ENCODE assay signal across 22 cellular contexts in the genomic region with DNA sequence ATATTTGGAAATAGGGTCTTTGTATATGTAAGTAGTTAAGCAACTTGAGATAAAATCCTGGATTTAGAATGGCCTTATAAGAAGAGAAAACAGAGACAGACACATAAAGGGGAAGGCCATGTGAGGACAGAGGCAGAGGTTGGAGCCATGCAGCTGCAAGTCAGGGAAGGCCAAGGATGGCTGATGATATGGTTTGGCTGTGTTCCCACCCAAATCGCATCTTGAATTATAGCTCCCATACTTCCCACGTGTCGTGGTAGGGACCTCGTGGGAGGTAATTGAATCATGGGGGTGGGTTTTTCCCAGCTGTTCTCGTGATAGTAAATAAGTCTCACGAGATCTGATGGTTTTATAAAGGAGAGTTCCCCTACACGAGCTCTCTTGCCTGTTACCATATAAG.
"Had no signal": no experiment of that assay in that cellular context is flagged by ENCODE, and none has a peak within 500 bp of the region (broad histone marks: within the 10 kb centered on the region; RNA-seq: fewer than 3 reads in every experiment).

No MANE protein-coding gene starts in this region.

- H3K9me3 ChIP-seq: gastrocnemius medialis, left ventricle myocardium inferior, lower lobe of right lung, pancreas, suprapubic skin, thyroid gland had no signal

- H3K27ac ChIP-seq: gastrocnemius medialis, left ventricle myocardium inferior, lower lobe of right lung, neural progenitor cell, pancreas, suprapubic skin, thyroid gland had no signal

- H3K4me1 ChIP-seq: gastrocnemius medialis, left ventricle myocardium inferior, lower lobe of right lung, neural progenitor cell, pancreas, suprapubic skin, thyroid gland had no signal

- H3K27me3 ChIP-seq: gastrocnemius medialis, neural progenitor cell, pancreas, suprapubic skin, thyroid gland had no signal

- ATAC-seq: gastrocnemius medialis; left cardiac atrium; lower lobe of right lung; natural killer cell treated with Interleukin-12 subunit alpha and Interleukin-12 subunit beta and Interleukin-15 and Interleukin-18, amount 100 ng/mL, for 72 hours; right cardiac atrium; stimulated activated naive CD8-positive, alpha-beta T cell treated with anti-CD3 and anti-CD28 coated beads, Interleukin-15, Interleukin-2, amounts not matched to agents 100 U/mL and 50 U/mL, for 24 hours had no signal

- H3K36me3 ChIP-seq: gastrocnemius medialis, left ventricle myocardium inferior, lower lobe of right lung, neural progenitor cell, pancreas, suprapubic skin, thyroid gland had no signal

- H3K4me2 ChIP-seq: neural progenitor cell had no signal

- H3K4me3 ChIP-seq: gastrocnemius medialis, left ventricle myocardium inferior, lower lobe of right lung, neural progenitor cell, pancreas, suprapubic skin, thyroid gland had no signal

- DNase-seq: dermis blood vessel endothelial cell; endodermal cell; erythroblast; gastrocnemius medialis; kidney; left cardiac atrium; left ventricle myocardium inferior; lower lobe of right lung; midbrain; occipital lobe; pancreas; right cardiac atrium; small intestine; stimulated activated CD4-positive, alpha-beta T cell treated with anti-CD3 and anti-CD28 coated beads, Interleukin-12 subunit alpha, Interleukin-12 subunit beta, amount 100 ng/mL, for 4 hours; stimulated activated CD4-positive, alpha-beta T cell treated with anti-CD3 and anti-CD28 coated beads, Interleukin-2, amount 100 ng/mL, for 48 hours; stimulated activated naive CD8-positive, alpha-beta T cell treated with anti-CD3 and anti-CD28 coated beads, Interleukin-15, Interleukin-2, amounts not matched to agents 100 U/mL and 50 U/mL, for 24 hours; thyroid gland had no signal

- H2AFZ ChIP-seq: neural progenitor cell had no signal

- FAIRE-seq: colon, kidney, pancreas, small intestine, urothelium cell line had no signal

- H3K9ac ChIP-seq: neural progenitor cell had no signal
